ENCODE assay signal across 11 cellular contexts in genomic region chr10:76050291-76050625, GRCh38.
"Had no signal": no experiment of that assay in that cellular context is flagged by ENCODE, and none has a peak within 500 bp of the region (broad histone marks: within the 10 kb centered on the region; RNA-seq: fewer than 3 reads in every experiment).

No MANE protein-coding gene starts in this region.

- H3K27ac ChIP-seq: foreskin keratinocyte, pancreas, transverse colon had no signal

- H3K4me1 ChIP-seq: foreskin keratinocyte had no signal

- H3K36me3 ChIP-seq: pancreas, transverse colon, WERI-Rb-1 had no signal

- H3K27me3 ChIP-seq: pancreas, transverse colon had no signal

- ATAC-seq: activated CD8-positive, alpha-beta T cell treated with anti-CD3 and anti-CD28 coated beads, Interleukin-2, amount 10 ng/mL, durations not matched to agents 7 days and 5 days; foreskin keratinocyte had no signal

- DNase-seq: activated CD4-positive, alpha-beta T cell treated with anti-CD3 and anti-CD28 coated beads for 4 hours; activated CD8-positive, alpha-beta memory T cell treated with anti-CD3 and anti-CD28 coated beads, Interleukin-2, amount 50 U/mL, for 48 hours; activated CD8-positive, alpha-beta T cell treated with anti-CD3 and anti-CD28 coated beads, Interleukin-2, amount 10 ng/mL, durations not matched to agents 7 days and 5 days; aorta; foreskin keratinocyte; pancreas; small intestine; T-cell; T1000; transverse colon; WERI-Rb-1 had no signal

- H3K9me3 ChIP-seq: pancreas, transverse colon had no signal

- H3K4me3 ChIP-seq: pancreas, transverse colon had no signal
